11 cellular contexts compared by ENCODE assay signal in genomic region chr3:188468196-188468595, GRCh38.
A peak's percentile ranks its signal among the peaks of the same experiment; 100 is the strongest.
DNase-seq lines count a peak whose midpoint lies in the region; ATAC-seq and TF ChIP-seq lines count a peak whose summit lies in the region.
"Had no signal": no experiment of that assay in that cellular context is flagged by ENCODE, and none has a peak within 500 bp of the region (broad histone marks: within the 10 kb centered on the region; RNA-seq: fewer than 3 reads in every experiment).

No MANE protein-coding gene starts in this region.

- H3K36me3 ChIP-seq in muscle layer of colon (ENCODE audit: insufficient read depth, low read length) (no peaks in the 10 kb centered on the region), tibial artery (no peaks in the 10 kb centered on the region)

- no peak for TF ChIP-seq CTCF in tibial artery (IDR thresholded peaks at IDR 0.05)

- no peak for ATAC-seq in GM18861 (IDR thresholded peaks at IDR 0.05; ENCODE audit: unreplicated experiment)

- no peak overlapping the region for H3K4me3 ChIP-seq in muscle layer of colon (ENCODE audit: low read depth in 1 of 2, low read length in 2 of 2)
- no peak overlapping the region for H3K4me3 ChIP-seq in tibial artery

- H3K4me1 ChIP-seq in muscle layer of colon (ENCODE audit: insufficient read depth, low read length) (peaks cover 31% of the 10 kb centered on the region), tibial artery (peaks cover 0 to 89% (median 34%) of the 10 kb centered on the region in 4 donors)

- intact Hi-C loops in tibial artery (cut with DNase I; ENCODE audit: low total_unique reads): no loop called here

- H3K27me3 ChIP-seq in muscle layer of colon (ENCODE audit: control insufficient read depth in 1 of 2, insufficient read depth in 2 of 2, low read length in 2 of 2) (no peaks in the 10 kb centered on the region), tibial artery (no peaks in the 10 kb centered on the region)

- H3K9me3 ChIP-seq in muscle layer of colon (ENCODE audit: low read length) (no peaks in the 10 kb centered on the region), tibial artery (no peaks in the 10 kb centered on the region)

- DNase-seq in DMS153 treated with DMSO at 0.1 percent for 48 hours (lab: John Stamatoyannopoulos, UW; ENCODE audit: unreplicated experiment) (peak; percentile 8), DMS153 (lab: John Stamatoyannopoulos, UW) (no peak), caudate nucleus (lab: John Stamatoyannopoulos, UW) (no peak), tibial artery (no peak), HPDE6-E6E7 (ENCODE audit: extremely low spot score) (no peak), midbrain (lab: John Stamatoyannopoulos, UW) (no peak)
- DNase-seq: activated gamma-delta T cell treated with Interleukin-2 at 50 U/mL for 16 hours, NCI-H1048 had no signal

- no peak overlapping the region for H3K9ac ChIP-seq in muscle layer of colon (ENCODE audit: low read length)

- H3K27ac ChIP-seq in caudate nucleus (ENCODE audit: low read depth, low read length) (peak overlapping the region; percentile 87), muscle layer of colon (ENCODE audit: low read depth, low read length) (peak overlapping the region; percentile 23), tibial artery (peak overlapping the region; percentile 51 to 70)
- H3K27ac ChIP-seq: 22Rv1 had no signal

Comparison
In these comparisons a context has a peak if more than half of its experiments do, and no peak if none do; other contexts are left out.
1. H3K27ac ChIP-seq: peak in every context shown above with its lines; median percentile 87 in caudate nucleus; 60 in tibial artery; 23 in muscle layer of colon.